In genomic region chr10:97069576-97070362, GRCh38 we compare ENCODE assay signal across 10 cellular contexts.
DNase-seq lines count a peak whose midpoint lies in the region; ATAC-seq lines count a peak whose summit lies in the region.
"Had no signal": no experiment of that assay in that cellular context is flagged by ENCODE, and none has a peak within 500 bp of the region (broad histone marks: within the 10 kb centered on the region; RNA-seq: fewer than 3 reads in every experiment).

No MANE protein-coding gene starts in this region.

- no peak overlapping the region for H2AFZ ChIP-seq in GM23248

- H3K4me3 Mint-ChIP-seq in effector memory CD8-positive, alpha-beta T cell: no peak overlapping the region

- H4K20me1 ChIP-seq in BLaER1: peaks cover 7% of the 10 kb centered on the region; the same call in 1 of the 2 replicates
- no peaks in the 10 kb centered on the region for H4K20me1 ChIP-seq in GM23248 (ENCODE audit: insufficient read depth)

- H3F3A ChIP-seq in GM23248 (ENCODE audit: insufficient read depth): no peaks in the 10 kb centered on the region

- no peaks in the 10 kb centered on the region for H3K9me2 ChIP-seq in GM23248 (ENCODE audit: insufficient read depth)

- H3K9me3 Mint-ChIP-seq in effector memory CD8-positive, alpha-beta T cell: no peaks in the 10 kb centered on the region

- H3K27ac ChIP-seq in BLaER1: no peak overlapping the region
- H3K27ac ChIP-seq in GM23248: no peak overlapping the region
- H3K27ac ChIP-seq: ascending aorta had no signal

- ATAC-seq in effector memory CD8-positive, alpha-beta T cell (replicated peaks): peak; percentile 83
- ATAC-seq in GM21515 (IDR thresholded peaks at IDR 0.05; ENCODE audit: unreplicated experiment) (no peak), GM19023 (IDR thresholded peaks at IDR 0.05; ENCODE audit: unreplicated experiment) (no peak), GM19455 (IDR thresholded peaks at IDR 0.05; ENCODE audit: unreplicated experiment) (no peak)

- DNase-seq in GM23248: peak; percentile 20
- peak; percentile 82 for DNase-seq in SIG-M5 (lab: John Stamatoyannopoulos, UW)
- peak in 2 of 3 experiments; percentile 7 to 18 for DNase-seq in effector memory CD8-positive, alpha-beta T cell
- no peak for DNase-seq in amniotic stem cell (lab: John Stamatoyannopoulos, UW)
- DNase-seq: NCI-H2029 had no signal

- peaks cover 26 to 37% of the 10 kb centered on the region in 2 donors for H3K27me3 Mint-ChIP-seq in effector memory CD8-positive, alpha-beta T cell

- H3K27ac Mint-ChIP-seq in effector memory CD8-positive, alpha-beta T cell: peak overlapping the region in 1 of 2 donors; percentile 70

- H3K36me3 Mint-ChIP-seq in effector memory CD8-positive, alpha-beta T cell (ENCODE audit: insufficient read depth): no peaks in the 10 kb centered on the region

- H3K9me3 ChIP-seq in BLaER1 (peaks cover 6% of the 10 kb centered on the region; the same call in 1 of the 2 replicates), GM23248 (ENCODE audit: low read depth) (no peaks in the 10 kb centered on the region)
- H3K9me3 ChIP-seq: ascending aorta had no signal

- no peaks in the 10 kb centered on the region for H3K36me3 ChIP-seq in BLaER1
- no peaks in the 10 kb centered on the region for H3K36me3 ChIP-seq in GM23248 (ENCODE audit: low read depth)
- H3K36me3 ChIP-seq: ascending aorta had no signal

- H3K4me3 ChIP-seq in BLaER1 (no peak overlapping the region), GM23248 (no peak overlapping the region)
- H3K4me3 ChIP-seq: ascending aorta had no signal

- in situ Hi-C loops in GM23248 (cut with MboI): loop anchor here (10.0 kb wide), 1 partner anchor 135 kb away; no protein-coding TSS in a partner anchor

- H3K27me3 ChIP-seq in BLaER1 (no peaks in the 10 kb centered on the region), GM23248 (replicated peaks; ENCODE audit: insufficient read depth) (peaks cover 8% of the 10 kb centered on the region)
- H3K27me3 ChIP-seq: ascending aorta had no signal

- H3K4me2 ChIP-seq in BLaER1 (peak overlapping the region; percentile 53), GM23248 (ENCODE audit: unreplicated experiment) (no peak overlapping the region)

- H3K4me1 Mint-ChIP-seq in effector memory CD8-positive, alpha-beta T cell (ENCODE audit: low read depth in 2 of 2): peaks cover 0 to 11% of the 10 kb centered on the region in 2 donors

- H3K9ac ChIP-seq in BLaER1: no peak overlapping the region
- no peak overlapping the region for H3K9ac ChIP-seq in GM23248

- peaks cover 28% of the 10 kb centered on the region for H3K4me1 ChIP-seq in BLaER1
- H3K4me1 ChIP-seq in GM23248 (ENCODE audit: insufficient read depth): no peaks in the 10 kb centered on the region
- H3K4me1 ChIP-seq: ascending aorta had no signal

- 65 to 73% methylated on average over 11 of the region's 11 CpGs for WGBS in GM23248 (ENCODE audit: low coverage in 1 of 2, low lambda C conversion rate in 2 of 2, missing lambda C conversion rate in 2 of 2), 2 experiments

- no peaks in the 10 kb centered on the region for H3K79me2 ChIP-seq in GM23248 (ENCODE audit: insufficient read depth)
